21 cellular contexts compared by ENCODE assay signal in genomic region chr5:105460721-105461120, GRCh38.
"Had no signal": no experiment of that assay in that cellular context is flagged by ENCODE, and none has a peak within 500 bp of the region (broad histone marks: within the 10 kb centered on the region; RNA-seq: fewer than 3 reads in every experiment).

No MANE protein-coding gene starts in this region.

- H3K27ac ChIP-seq: SJSA1, SK-N-MC had no signal

- H3K4me1 ChIP-seq: SJSA1 had no signal

- H3K27me3 ChIP-seq: MG63, SJSA1 had no signal

- H3K4me3 ChIP-seq: MG63, SJSA1, SK-N-MC had no signal

- H3K36me3 ChIP-seq: MG63, SJSA1 had no signal

- DNase-seq: Karpas-422, KG1, MG63, NCI-H1092, NCI-H1105 treated with DMSO at 0.1 percent for 48 hours, NCI-H1417 treated with DMSO at 0.1 percent for 48 hours, NCI-H146, NCI-H1694 treated with DMSO at 0.1 percent for 48 hours, NCI-H2029, NCI-H2081 treated with DMSO at 0.1 percent for 48 hours, NCI-H2171, NCI-H226, NCI-H446, NCI-H510A, NCI-H524 treated with DMSO at 0.1 percent for 48 hours, NCI-H774, Right ventricle myocardium superior, RPMI8226, SIG-M5 had no signal
